ENCODE assay signal across 18 cellular contexts in genomic region chr16:64969221-64969620, GRCh38.
DNase-seq lines count a peak whose midpoint lies in the region; ATAC-seq and TF ChIP-seq lines count a peak whose summit lies in the region.
"Had no signal": no experiment of that assay in that cellular context is flagged by ENCODE, and none has a peak within 500 bp of the region (broad histone marks: within the 10 kb centered on the region; RNA-seq: fewer than 3 reads in every experiment).

No MANE protein-coding gene starts in this region.

- H3K9me3 ChIP-seq in osteoblast (ENCODE audit: low read depth, low read length) (no peaks in the 10 kb centered on the region), gastrocnemius medialis (no peaks in the 10 kb centered on the region), gastroesophageal sphincter (no peaks in the 10 kb centered on the region)
- H3K9me3 ChIP-seq: SJSA1 had no signal

- TF ChIP-seq EP300 in gastroesophageal sphincter (IDR thresholded peaks at IDR 0.05): no peak

- H3K27me3 ChIP-seq in osteoblast (ENCODE audit: insufficient read depth, low read length): no peaks in the 10 kb centered on the region
- H3K27me3 ChIP-seq in gastrocnemius medialis: no peaks in the 10 kb centered on the region
- no peaks in the 10 kb centered on the region for H3K27me3 ChIP-seq in gastroesophageal sphincter
- H3K27me3 ChIP-seq: SJSA1 had no signal

- H3K27ac ChIP-seq in osteoblast (ENCODE audit: low read depth, low read length) (peak overlapping the region; percentile 47), gastrocnemius medialis (no peak overlapping the region), gastroesophageal sphincter (no peak overlapping the region)
- H3K27ac ChIP-seq: RWPE1, SJSA1 had no signal

- intact Hi-C loops in left cardiac atrium (cut with DNase I): no loop called here
- intact Hi-C loops in gastrocnemius medialis (cut with DNase I; ENCODE audit: low total_unique reads): no loop called here

- H3K4me2 ChIP-seq in osteoblast (ENCODE audit: insufficient read depth, low read length): no peak overlapping the region
- H3K4me2 ChIP-seq: GM23338 had no signal

- H4K20me1 ChIP-seq in osteoblast (ENCODE audit: insufficient read depth, low read length): no peaks in the 10 kb centered on the region

- TF ChIP-seq CTCF in fibroblast of pulmonary artery (IDR thresholded peaks at IDR 0.05; ENCODE audit: low read length, missing control alignments) (no peak), osteoblast (IDR thresholded peaks at IDR 0.05; ENCODE audit: extremely low read depth, low read depth, low read length) (no peak), gastrocnemius medialis (IDR thresholded peaks at IDR 0.05 in 4 of 5, conservative IDR thresholded peaks at IDR 0.05 in 1 of 5) (no peak), gastroesophageal sphincter (IDR thresholded peaks at IDR 0.05) (no peak)

- TF ChIP-seq POLR2A in gastrocnemius medialis (IDR thresholded peaks at IDR 0.05): no peak
- no peak for TF ChIP-seq POLR2A in gastroesophageal sphincter (IDR thresholded peaks at IDR 0.05)

- in situ Hi-C loops in gastrocnemius medialis (cut with MboI; ENCODE audit: low sequenced_read_pairs in 4 of 4): no loop called here

- H3K36me3 ChIP-seq in osteoblast (ENCODE audit: insufficient read depth, low read length) (peaks cover 78% of the 10 kb centered on the region), gastrocnemius medialis (no peaks in the 10 kb centered on the region), gastroesophageal sphincter (peaks cover 0 to 33% of the 10 kb centered on the region in 2 donors)

- H3K4me1 ChIP-seq in osteoblast (ENCODE audit: insufficient read depth, low read length) (peaks cover 3% of the 10 kb centered on the region), gastrocnemius medialis (no peaks in the 10 kb centered on the region), gastroesophageal sphincter (no peaks in the 10 kb centered on the region)

- no peaks in the 10 kb centered on the region for H3K79me2 ChIP-seq in osteoblast (ENCODE audit: insufficient read depth, low read length)

- DNase-seq in amniotic epithelial cell (ENCODE audit: low read depth): peak; percentile 60
- DNase-seq in fibroblast of pulmonary artery (ENCODE audit: low read depth): peak; percentile 68
- DNase-seq in osteoblast (ENCODE audit: insufficient read length, low spot score, missing footprints): no peak
- DNase-seq in left cardiac atrium: no peak
- no peak for DNase-seq in gastrocnemius medialis
- DNase-seq: CD4-positive, CD25-positive, alpha-beta regulatory T cell; KBM-7; NCI-H1417 treated with DMSO at 0.1 percent for 48 hours; NCI-H2029; NCI-H2171 treated with DMSO at 0.1 percent for 48 hours; NCI-H510A; NCI-H82; PC-3 had no signal

- no peak overlapping the region for H2AFZ ChIP-seq in osteoblast (ENCODE audit: low read length)
- H2AFZ ChIP-seq: GM23338 had no signal

- 90 to 93% methylated on average over 1 of the region's 1 CpG for WGBS in gastroesophageal sphincter (ENCODE audit: low coverage in 1 of 2), 2 donors

- H3K4me3 ChIP-seq in fibroblast of pulmonary artery (replicated peaks; ENCODE audit: low read depth, low read length): no peak overlapping the region
- H3K4me3 ChIP-seq in osteoblast (ENCODE audit: insufficient read depth, low read length): no peak overlapping the region
- H3K4me3 ChIP-seq in gastrocnemius medialis: no peak overlapping the region
- H3K4me3 ChIP-seq in gastroesophageal sphincter: no peak overlapping the region
- H3K4me3 ChIP-seq: GM23338, SJSA1 had no signal

- ATAC-seq in left cardiac atrium: no peak
- ATAC-seq in gastrocnemius medialis: no peak
- ATAC-seq in GM19452 (IDR thresholded peaks at IDR 0.05; ENCODE audit: unreplicated experiment): no peak
- ATAC-seq in gastroesophageal sphincter: no peak
- ATAC-seq: GM23338, PC-3 had no signal

Comparison
In these comparisons a context has a peak if more than half of its experiments do, and no peak if none do; other contexts are left out.
1. DNase-seq: peak in amniotic epithelial cell (single experiment) and fibroblast of pulmonary artery (single experiment); none in osteoblast (single experiment), left cardiac atrium (single experiment) and gastrocnemius medialis (0 of 2).